In the genomic region with DNA sequence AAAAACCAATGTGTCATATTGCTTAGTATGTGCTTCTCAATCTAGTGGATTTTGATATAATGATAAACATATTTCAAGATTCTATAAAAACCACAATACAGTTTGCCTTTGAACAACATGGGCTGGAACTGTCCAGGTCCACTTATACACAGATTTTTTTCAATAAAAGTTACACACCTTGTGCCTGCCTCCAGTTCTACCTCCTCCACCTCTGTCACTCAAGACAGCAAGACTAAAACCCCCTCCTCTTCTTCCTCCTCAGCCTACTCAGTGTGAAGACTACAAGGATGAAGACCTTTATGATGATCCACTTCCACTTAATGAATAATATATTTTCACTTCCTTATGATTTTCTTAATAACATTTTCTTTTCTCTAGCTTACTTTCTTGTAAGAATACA, we compare ENCODE assay signal across 15 cellular contexts. TPM values are rescaled to one million over a fixed set of nuclear protein-coding genes. Genes with fewer than 3 reads are reported as not detected.
DNase-seq lines count a peak whose midpoint lies in the region; ATAC-seq and TF ChIP-seq lines count a peak whose summit lies in the region.
"Had no signal": no experiment of that assay in that cellular context is flagged by ENCODE, and none has a peak within 500 bp of the region (broad histone marks: within the 10 kb centered on the region; RNA-seq: fewer than 3 reads in every experiment).

No MANE protein-coding gene starts in this region.

- peaks cover 89% of the 10 kb centered on the region for H4K20me1 ChIP-seq in IMR-90 (ENCODE audit: insufficient read depth, low read length)

- no peak for TF ChIP-seq CTCF in IMR-90 (conservative IDR thresholded peaks at IDR 0.05; ENCODE audit: low read depth, low read length)
- TF ChIP-seq CTCF in osteocyte (IDR thresholded peaks at IDR 0.05): no peak

- intact Hi-C loops in CD4-positive, alpha-beta memory T cell (cut with micrococcal nuclease): no loop called here
- intact Hi-C loops in IMR-90 (cut with micrococcal nuclease): loop anchor here (5.0 kb wide), 1 partner anchor 41 kb away; no protein-coding TSS in a partner anchor

- in situ Hi-C loops in IMR-90 (cut with MboI; ENCODE audit: low sequenced_read_pairs): no loop called here

- H3K36me3 Mint-ChIP-seq in CD4-positive, alpha-beta memory T cell: peaks cover 4 to 8% of the 10 kb centered on the region in 2 donors
- H3K36me3 Mint-ChIP-seq in central memory CD8-positive, alpha-beta T cell (ENCODE audit: insufficient read depth): peaks cover 18% of the 10 kb centered on the region
- no peaks in the 10 kb centered on the region for H3K36me3 Mint-ChIP-seq in osteocyte (ENCODE audit: unreplicated experiment)

- no peak overlapping the region for H2AFZ ChIP-seq in IMR-90 (replicated peaks; ENCODE audit: low read length, poor library complexity)

- no peak overlapping the region for H3K9ac ChIP-seq in IMR-90 (ENCODE audit: low read depth, low read length)

- H3K4me2 ChIP-seq in IMR-90 (ENCODE audit: low read depth, low read length): no peak overlapping the region

- H4K5ac ChIP-seq in IMR-90 (ENCODE audit: low read depth, low read length): no peak overlapping the region

- TF ChIP-seq POLR2A in IMR-90 (IDR thresholded peaks at IDR 0.05; ENCODE audit: low read depth, low read length): no peak

- no peaks in the 10 kb centered on the region for H3K9me3 Mint-ChIP-seq in CD4-positive, alpha-beta memory T cell
- no peaks in the 10 kb centered on the region for H3K9me3 Mint-ChIP-seq in central memory CD8-positive, alpha-beta T cell
- no peaks in the 10 kb centered on the region for H3K9me3 Mint-ChIP-seq in osteocyte (ENCODE audit: unreplicated experiment)

- H3K27ac Mint-ChIP-seq in CD4-positive, alpha-beta memory T cell: peak overlapping the region in 3 of 7 donors; percentile 5 to 77 (median 65)
- peak overlapping the region; percentile 70 for H3K27ac Mint-ChIP-seq in central memory CD8-positive, alpha-beta T cell (ENCODE audit: low read depth)
- peak overlapping the region; percentile 27 for H3K27ac Mint-ChIP-seq in osteocyte (ENCODE audit: unreplicated experiment)

- H3K23ac ChIP-seq in IMR-90 (ENCODE audit: low read depth, low read length): peak overlapping the region; percentile 52; the same call in 1 of the 2 replicates

- DNase-seq in CD4-positive, alpha-beta memory T cell: no peak
- DNase-seq in IMR-90: no peak
- DNase-seq in central memory CD8-positive, alpha-beta T cell (ENCODE audit: low spot score in 2 of 2): no peak
- DNase-seq in osteocyte (ENCODE audit: extremely low spot score, unreplicated experiment): no peak
- DNase-seq in stimulated activated CD4-positive, alpha-beta T cell treated with anti-CD3 and anti-CD28 coated beads, Interleukin-4, amount 100 ng/mL, for 1 hour: no peak
- no peak for DNase-seq in GM19238 (ENCODE audit: insufficient read length, low spot score)
- no peak for DNase-seq in NCI-H510A treated with DMSO at 0.1 percent for 48 hours (lab: John Stamatoyannopoulos, UW)
- DNase-seq: BE2C, COR-L47, DMS153, NCI-H1048, NCI-H1694, NCI-H82, SHP77 treated with DMSO at 0.1 percent for 48 hours had no signal

- CTCF ChIA-PET in CD4-positive, alpha-beta memory T cell (lab: Charles Lee; ENCODE audit: partially characterized antibody): no interaction called here
- CTCF ChIA-PET in IMR-90 (lab: Yijun Ruan, JAX): no interaction called here

- no peak for ATAC-seq in IMR-90 (ENCODE audit: low read depth)
- ATAC-seq in central memory CD8-positive, alpha-beta T cell (replicated peaks; ENCODE audit: extremely low read depth, poor library complexity, severe bottlenecking): no peak
- ATAC-seq: HCT116 had no signal

- peak overlapping the region in 5 of 8 donors; percentile 26 to 66 (median 43) for H3K4me3 Mint-ChIP-seq in CD4-positive, alpha-beta memory T cell
- no peak overlapping the region for H3K4me3 Mint-ChIP-seq in central memory CD8-positive, alpha-beta T cell
- no peak overlapping the region for H3K4me3 Mint-ChIP-seq in osteocyte (ENCODE audit: unreplicated experiment)

- peaks cover 59 to 95% (median 76%) of the 10 kb centered on the region in 4 donors for H3K4me1 Mint-ChIP-seq in CD4-positive, alpha-beta memory T cell
- peaks cover 71% of the 10 kb centered on the region for H3K4me1 Mint-ChIP-seq in central memory CD8-positive, alpha-beta T cell
- peaks cover 67% of the 10 kb centered on the region for H3K4me1 Mint-ChIP-seq in osteocyte (ENCODE audit: unreplicated experiment)

- peaks cover 13% of the 10 kb centered on the region for H3K9me1 ChIP-seq in IMR-90 (ENCODE audit: insufficient read depth, low read length)

- TF ChIP-seq RAD21 in IMR-90 (IDR thresholded peaks at IDR 0.05; ENCODE audit: low read length): no peak

- H3K56ac ChIP-seq in IMR-90 (ENCODE audit: extremely low read depth, insufficient read depth, low read length): no peak overlapping the region

- no peak overlapping the region for H2BK15ac ChIP-seq in IMR-90 (ENCODE audit: low read depth, low read length)

- no peak overlapping the region for H2BK20ac ChIP-seq in IMR-90 (ENCODE audit: low read depth, low read length)

- H4K8ac ChIP-seq in IMR-90 (ENCODE audit: low read depth in 2 of 2, low read length in 2 of 2): no peak overlapping the region

- H3K18ac ChIP-seq in IMR-90 (ENCODE audit: low read depth, low read length): no peak overlapping the region

- no peak overlapping the region for H3K14ac ChIP-seq in IMR-90 (replicated peaks; ENCODE audit: low read depth, low read length)

- H3K4ac ChIP-seq in IMR-90 (ENCODE audit: low read depth, low read length): no peak overlapping the region

- H3K4me3 ChIP-seq in CD4-positive, alpha-beta memory T cell (ENCODE audit: low read length in 2 of 2): no peak overlapping the region
- H3K4me3 ChIP-seq in IMR-90 (ENCODE audit: insufficient read depth, low read depth, low read length): no peak overlapping the region

- POLR2A ChIA-PET in CD4-positive, alpha-beta memory T cell (lab: Charles Lee; ENCODE audit: partially characterized antibody): no interaction called here
- POLR2A ChIA-PET in IMR-90 (lab: Charles Lee; ENCODE audit: unreplicated experiment): no interaction called here

- H3K27me3 Mint-ChIP-seq in CD4-positive, alpha-beta memory T cell: peaks cover 0 to 1% of the 10 kb centered on the region in 2 donors
- H3K27me3 Mint-ChIP-seq in central memory CD8-positive, alpha-beta T cell: no peaks in the 10 kb centered on the region
- no peaks in the 10 kb centered on the region for H3K27me3 Mint-ChIP-seq in osteocyte (ENCODE audit: unreplicated experiment)

- H3K36me3 ChIP-seq in CD4-positive, alpha-beta memory T cell (ENCODE audit: insufficient read depth, low read length): no peaks in the 10 kb centered on the region
- no peaks in the 10 kb centered on the region for H3K36me3 ChIP-seq in IMR-90 (ENCODE audit: control insufficient read depth, insufficient read depth, low read length)
- H3K36me3 ChIP-seq: BE2C had no signal

- no peak overlapping the region for H3K27ac ChIP-seq in CD4-positive, alpha-beta memory T cell (ENCODE audit: low read depth, low read length)
- H3K27ac ChIP-seq in IMR-90 (ENCODE audit: insufficient read depth, low read length): no peak overlapping the region

- no peak overlapping the region for H4K91ac ChIP-seq in IMR-90 (ENCODE audit: insufficient read depth, low read depth, low read length)

- H3K27me3 ChIP-seq in CD4-positive, alpha-beta memory T cell (ENCODE audit: insufficient read depth, low read length): no peaks in the 10 kb centered on the region
- no peaks in the 10 kb centered on the region for H3K27me3 ChIP-seq in IMR-90 (ENCODE audit: control insufficient read depth, insufficient read depth, low read length)
- H3K27me3 ChIP-seq: BE2C had no signal

- no peak overlapping the region for H2AK9ac ChIP-seq in IMR-90 (replicated peaks; ENCODE audit: low read depth, low read length, poor library complexity)

- peaks cover 86% of the 10 kb centered on the region for H3K4me1 ChIP-seq in CD4-positive, alpha-beta memory T cell (ENCODE audit: insufficient read depth, low read length)
- peaks cover 3% of the 10 kb centered on the region for H3K4me1 ChIP-seq in IMR-90 (ENCODE audit: control insufficient read depth, insufficient read depth, low read length)
- H3K4me1 ChIP-seq: BE2C had no signal

- no peak overlapping the region for H2AK5ac ChIP-seq in IMR-90 (ENCODE audit: low read depth, low read length)

- no peak overlapping the region for H2BK120ac ChIP-seq in IMR-90 (ENCODE audit: low read depth, low read length)

- H2BK5ac ChIP-seq in IMR-90 (ENCODE audit: low read depth, low read length, poor library complexity, severe bottlenecking): no peak overlapping the region

- H3K79me1 ChIP-seq in IMR-90 (ENCODE audit: low read depth in 1 of 2, low read length in 2 of 2): peaks cover 0 to 52% of the 10 kb centered on the region in 2 experiments; a peak in 2 of 4 replicates

- no TSS peak for BruUV-seq in IMR-90 (replicated peaks; lab: Mats Ljungman, UMichigan)

- no peaks in the 10 kb centered on the region for H3K9me3 ChIP-seq in CD4-positive, alpha-beta memory T cell (ENCODE audit: control insufficient read depth in 1 of 2, low read length in 2 of 2)
- H3K9me3 ChIP-seq in IMR-90 (ENCODE audit: control insufficient read depth, insufficient read depth, low read length): no peaks in the 10 kb centered on the region
- H3K9me3 ChIP-seq: BE2C had no signal

- dilution Hi-C loops in IMR-90 (cut with HindIII; ENCODE audit: low sequenced_read_pairs, unreplicated experiment): no loop called here

TF ChIP-seq in IMR-90, 13 proteins besides CTCF, POLR2A, EP300 and RAD21:
- TF ChIP-seq FOS (IDR thresholded peaks at IDR 0.05; ENCODE audit: low read depth, low read length) (no peak), CHD1 (IDR thresholded peaks at IDR 0.05; ENCODE audit: low read depth, low read length) (no peak)

RNA-seq across cellular contexts. Expression of a gene that starts 5.7 kb away (rescaled TPM):
- 10 to 100 TPM; 74.0 to 74.1 TPM for total RNA-seq in CD4-positive, alpha-beta memory T cell
- polyA plus RNA-seq in CD4-positive, alpha-beta memory T cell: 10 to 100 TPM in 1 of 2 donors, 1 to 10 TPM in 1; 3.4 to 25.9 TPM
- 20.1 and 30.3 TPM in 2 replicates for total RNA-seq in IMR-90 (2012; rRNA removed)
- polyA plus RNA-seq in IMR-90 (2012; rRNA removed): 14.9 and 18.3 TPM in 2 replicates
- 5.0 and 6.7 TPM in 2 replicates for polyA plus RNA-seq in IMR-90 (2012; cell fraction: cytosol; rRNA removed)
- 9.4 and 28.0 TPM in 2 replicates for polyA plus RNA-seq in IMR-90 (2012; cell fraction: nucleus; rRNA removed; ENCODE audit: low replicate concordance)
- total RNA-seq in osteocyte: 45.0 and 47.1 TPM in 2 replicates

Comparison
In these comparisons a context has a peak if more than half of its experiments do, and no peak if none do; other contexts are left out.
1. H3K4me3 Mint-ChIP-seq: peak in CD4-positive, alpha-beta memory T cell (5 of 8); none in central memory CD8-positive, alpha-beta T cell (single experiment) and osteocyte (single experiment).